In the genomic region with DNA sequence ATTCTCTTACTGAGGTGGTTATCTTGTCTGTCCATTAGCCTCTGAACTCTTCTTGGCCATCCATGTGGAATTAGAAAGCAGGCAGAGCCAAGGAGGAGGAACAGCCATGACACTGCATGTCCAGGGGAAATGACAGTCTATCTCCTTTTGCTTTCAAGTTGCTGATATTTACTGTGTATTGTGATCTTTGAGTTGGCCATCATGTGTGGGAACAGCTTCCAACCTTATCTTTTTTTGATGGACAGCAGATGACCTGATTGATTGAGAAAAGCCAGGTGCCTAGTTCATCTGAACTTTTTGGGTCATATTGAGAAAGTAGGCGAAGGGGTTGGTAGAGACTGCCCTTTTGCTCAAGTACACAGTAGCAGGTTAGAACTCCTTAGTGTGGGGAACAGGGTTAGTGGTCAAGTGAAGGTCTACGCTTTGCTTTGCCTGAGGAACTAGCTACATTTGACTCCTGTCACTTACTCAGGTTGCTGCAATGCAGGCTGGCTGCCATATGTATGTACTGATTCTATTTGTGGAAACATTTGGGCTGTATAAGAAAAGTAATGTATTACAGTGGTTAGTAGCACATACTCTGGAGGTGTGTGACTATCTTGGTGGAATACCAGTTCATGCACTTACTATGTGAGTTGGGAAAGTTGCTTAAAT, we compare ENCODE assay signal across 6 cellular contexts.
DNase-seq lines count a peak whose midpoint lies in the region; ATAC-seq, FAIRE-seq and TF ChIP-seq lines count a peak whose summit lies in the region.
"Not testable (repeated sequence)": the region's sequence is repeated elsewhere in the genome, so short reads cannot be mapped to it uniquely, and the experiment has no call there.

No MANE protein-coding gene starts in this region.

- not testable (repeated sequence) for TF ChIP-seq EP300 in K562 (IDR thresholded peaks at IDR 0.05; ENCODE audit: low read length)

- H2AFZ ChIP-seq in HCT116 (ENCODE audit: low read depth, low read length, poor library complexity, severe bottlenecking); K562 (ENCODE audit: low read depth, low read length): not testable (repeated sequence)

- H3K9me1 ChIP-seq in K562 (ENCODE audit: control insufficient read depth, insufficient read depth, low read length) = not testable (repeated sequence)

- not testable (repeated sequence) for H3K4me1 ChIP-seq in HCT116 (ENCODE audit: control insufficient read depth in 1 of 2, insufficient read depth in 2 of 2, low read length in 2 of 2); K562 (replicated peaks in 1 of 2; ENCODE audit: control insufficient read depth in 2 of 2, insufficient read depth in 2 of 2, low read length in 2 of 2); psoas muscle

- H3K4me3 ChIP-seq in HCT116 (replicated peaks in 1 of 2; ENCODE audit: low read depth in 1 of 2, low read length in 2 of 2); K562; psoas muscle: not testable (repeated sequence)

- not testable (repeated sequence) for DNase-seq in GM12892 (ENCODE audit: insufficient read length); HCT116 (ENCODE audit: low read depth, low spot score); K562 (ENCODE audit: extremely low read depth in 1 of 4, low spot score in 3 of 4); Right ventricle myocardium superior; left lobe of liver (ENCODE audit: low spot score); psoas muscle

- RAD21 ChIA-PET in HCT116 (lab: Charles Lee; ENCODE audit: low non-redundant PET in 1 of 2, low total read pairs in 2 of 2, uncharacterized antibody in 2 of 2, unreplicated experiment in 2 of 2) = not testable (repeated sequence)

- TF ChIP-seq CTCF in HCT116 (IDR thresholded peaks at IDR 0.05 in 2 of 3, conservative IDR thresholded peaks at IDR 0.05 in 1 of 3; ENCODE audit: borderline replicate concordance in 1 of 3, insufficient read depth in 1 of 3, low read depth in 2 of 3, low read length in 2 of 3); K562 (IDR thresholded peaks at IDR 0.05 in 2 of 3, conservative IDR thresholded peaks at IDR 0.05 in 1 of 3; ENCODE audit: insufficient read depth in 2 of 3, low read depth in 1 of 3, low read length in 3 of 3); psoas muscle (IDR thresholded peaks at IDR 0.05): not testable (repeated sequence)

- POLR2A ChIA-PET in HCT116 (lab: Charles Lee); K562 (lab: Yijun Ruan, JAX): not testable (repeated sequence)

- H3K79me2 ChIP-seq in HCT116 (ENCODE audit: insufficient read depth, low read length) (peaks cover 22% of the 10 kb centered on the region), K562 (ENCODE audit: control insufficient read depth, insufficient read depth, low read length) (peaks cover 33% of the 10 kb centered on the region)

- H3K9ac ChIP-seq in HCT116 (ENCODE audit: low read length); K562 (ENCODE audit: insufficient read depth in 1 of 2, low read depth in 2 of 2, low read length in 2 of 2): not testable (repeated sequence)

- intact Hi-C loops in HCT116 (cut with micrococcal nuclease); K562 (cut with micrococcal nuclease); Right ventricle myocardium superior (cut with DNase I); psoas muscle (cut with DNase I): not testable (repeated sequence)

- not testable (repeated sequence) for H4K20me1 ChIP-seq in HCT116 (ENCODE audit: insufficient read depth); K562 (replicated peaks; ENCODE audit: control insufficient read depth, insufficient read depth, low read length)

- not testable (repeated sequence) for H3K9me3 ChIP-seq in HCT116 (ENCODE audit: control insufficient read depth in 1 of 2, insufficient read depth in 1 of 2, low read depth in 1 of 2, low read length in 2 of 2); K562 (replicated peaks; ENCODE audit: control insufficient read depth, insufficient read depth, low read depth, low read length); psoas muscle

- WGBS in K562 (ENCODE audit: insufficient coverage, low coverage, missing lambda C conversion rate) = no CpG with 5 or more reads among the region's 2 CpGs
- no CpG with 5 or more reads among the region's 2 CpGs for WGBS in psoas muscle, 3 donors

- not testable (repeated sequence) for H3K27me3 ChIP-seq in HCT116 (ENCODE audit: insufficient read depth, low read length); K562 (ENCODE audit: control insufficient read depth in 2 of 2, insufficient read depth in 2 of 2, low read length in 2 of 2); psoas muscle (ENCODE audit: insufficient read depth in 3 of 3, low read length in 2 of 3)

- not testable (repeated sequence) for TF ChIP-seq RAD21 in HCT116 (IDR thresholded peaks at IDR 0.05; ENCODE audit: low read depth); K562 (CRISPR knock-in tag; conservative IDR thresholded peaks at IDR 0.05 in 1 of 2, IDR thresholded peaks at IDR 0.05 in 1 of 2)

- BruUV-seq in HCT116 (replicated peaks; lab: Mats Ljungman, UMichigan) (TSS peak; percentile 26), K562 (replicated peaks; lab: Mats Ljungman, UMichigan) (TSS peak; percentile 18)

- H3K9me2 ChIP-seq in HCT116 (ENCODE audit: insufficient read depth) = not testable (repeated sequence)

- CTCF ChIA-PET in HCT116 (lab: Charles Lee); K562 (lab: Yijun Ruan, JAX; ENCODE audit: low intra/inter-chr PET ratio): not testable (repeated sequence)

- not testable (repeated sequence) for H3K27ac ChIP-seq in HCT116 (ENCODE audit: low read depth, low read length); K562 (ENCODE audit: extremely low read depth, low read depth, low read length); psoas muscle

- in situ Hi-C loops in K562 (cut with MboI) = not testable (repeated sequence)

- FAIRE-seq in GM12892 (lab: Jason Lieb, UNC) (peak; percentile 44), K562 (lab: Jason Lieb, UNC) (peak; percentile 89)

- not testable (repeated sequence) for H3K36me3 ChIP-seq in HCT116 (ENCODE audit: control insufficient read depth in 1 of 2, insufficient read depth in 2 of 2, low read length in 2 of 2); K562 (ENCODE audit: control insufficient read depth, insufficient read depth, low read length); psoas muscle (ENCODE audit: insufficient read depth in 1 of 2, low read depth in 1 of 2)

- TF ChIP-seq POLR2A in GM12892 (IDR thresholded peaks at IDR 0.05; ENCODE audit: low read depth, low read length); HCT116 (IDR thresholded peaks at IDR 0.05; ENCODE audit: borderline replicate concordance, extremely low read depth, insufficient read depth, insufficient read length); K562 (conservative IDR thresholded peaks at IDR 0.05): not testable (repeated sequence)

- not testable (repeated sequence) for H3K4me2 ChIP-seq in HCT116 (ENCODE audit: low read length); K562 (ENCODE audit: insufficient read depth, low read length)

- not testable (repeated sequence) for ATAC-seq in HCT116
- peak; percentile 63 for ATAC-seq in K562
- ATAC-seq in Right ventricle myocardium superior (ENCODE audit: poor library complexity) = peak; percentile 46
- peak; percentile 85 for ATAC-seq in left lobe of liver
- ATAC-seq in psoas muscle = peak; percentile 88 to 95 (median 90)
